11 cellular contexts compared by ENCODE assay signal in genomic region chr5:50415912-50416311, GRCh38. TPM values are rescaled to one million over a fixed set of nuclear protein-coding genes. Genes with fewer than 3 reads are reported as not detected.
A peak's percentile ranks its signal among the peaks of the same experiment; 100 is the strongest.
DNase-seq lines count a peak whose midpoint lies in the region; ATAC-seq and TF ChIP-seq lines count a peak whose summit lies in the region.
"Had no signal": no experiment of that assay in that cellular context is flagged by ENCODE, and none has a peak within 500 bp of the region (broad histone marks: within the 10 kb centered on the region; RNA-seq: fewer than 3 reads in every experiment).

No MANE protein-coding gene starts in this region.

- intact Hi-C loops in body of pancreas (cut with DNase I), result no loop called here

- no peak overlapping the region for H3K4me3 Mint-ChIP-seq in T-helper 17 cell

- TF ChIP-seq CTCF in right atrium auricular region (IDR thresholded peaks at IDR 0.05), result no peak
- no peak for TF ChIP-seq CTCF in body of pancreas (IDR thresholded peaks at IDR 0.05)

- H3K9me3 ChIP-seq in T-helper 17 cell (ENCODE audit: control insufficient read depth, low read length, poor library complexity, severe bottlenecking) (no peaks in the 10 kb centered on the region), right atrium auricular region (no peaks in the 10 kb centered on the region), body of pancreas (no peaks in the 10 kb centered on the region)

- H3K27me3 Mint-ChIP-seq in T-helper 17 cell, result no peaks in the 10 kb centered on the region

- H3K4me1 ChIP-seq in right atrium auricular region, result no peaks in the 10 kb centered on the region
- no peaks in the 10 kb centered on the region for H3K4me1 ChIP-seq in body of pancreas

- DNase-seq in T-helper 17 cell (no peak), SIG-M5 treated with dmso at 0.1 percent for 504 hours (lab: John Stamatoyannopoulos, UW; ENCODE audit: unreplicated experiment) (no peak), hepatic stellate cell (ENCODE audit: low spot score) (no peak), right atrium auricular region (ENCODE audit: low spot score) (no peak), body of pancreas (no peak)
- DNase-seq: activated effector memory CD4-positive, alpha-beta T cell treated with anti-CD3 and anti-CD28 coated beads, Interleukin-2, amount 50 U/mL, for 16 hours; erythroblast; mesenchymal stem cell had no signal

- ATAC-seq in GM18499 (IDR thresholded peaks at IDR 0.05; ENCODE audit: insufficient read depth, unreplicated experiment), result peak; percentile 84
- ATAC-seq in GM19397 (IDR thresholded peaks at IDR 0.05; ENCODE audit: unreplicated experiment), result peak; percentile 95
- peak; percentile 77 for ATAC-seq in HG03039 (IDR thresholded peaks at IDR 0.05; ENCODE audit: unreplicated experiment)
- peak; percentile 88 for ATAC-seq in T-helper 17 cell
- ATAC-seq in body of pancreas, result no peak

- H3K4me3 ChIP-seq in right atrium auricular region (no peak overlapping the region), body of pancreas (no peak overlapping the region)

- no peaks in the 10 kb centered on the region for H3K27me3 ChIP-seq in right atrium auricular region
- no peaks in the 10 kb centered on the region for H3K27me3 ChIP-seq in body of pancreas

- peaks cover 51% of the 10 kb centered on the region for H3K4me1 Mint-ChIP-seq in T-helper 17 cell

- H3K27ac ChIP-seq in right atrium auricular region, result no peak overlapping the region
- H3K27ac ChIP-seq in body of pancreas, result no peak overlapping the region

- H3K36me3 Mint-ChIP-seq in T-helper 17 cell (ENCODE audit: low read depth), result peaks cover 5% of the 10 kb centered on the region

- H3K36me3 ChIP-seq in right atrium auricular region, result no peaks in the 10 kb centered on the region
- H3K36me3 ChIP-seq in body of pancreas (replicated peaks in 1 of 2; ENCODE audit: insufficient read depth in 1 of 2, low read depth in 2 of 2), result no peaks in the 10 kb centered on the region

- peak overlapping the region; percentile 90 for H3K27ac Mint-ChIP-seq in T-helper 17 cell

- TF ChIP-seq POLR2A in body of pancreas (IDR thresholded peaks at IDR 0.05), result no peak

- 36 to 45% methylated on average over 4 of the region's 4 CpGs for WGBS in body of pancreas, 2 donors

RNA-seq across cellular contexts. Expression of gene EMB, which starts 25.2 kb away (rescaled TPM):
- 100 to 1,000 TPM; 184 to 186 TPM for total RNA-seq in T-helper 17 cell
- total RNA-seq in right atrium auricular region, result 1 to 10 TPM; 6.7 to 7.3 TPM
- 1 to 10 TPM; 2.6 to 3.6 TPM for total RNA-seq in body of pancreas

Comparison
In these comparisons a context has a peak if more than half of its experiments do, and no peak if none do; other contexts are left out.
1. RNA of gene EMB, which starts 25.2 kb away (total RNA-seq): 184 to 186 TPM in T-helper 17 cell; 6.7 to 7.3 TPM in right atrium auricular region and 2.6 to 3.6 TPM in body of pancreas; every median in the first group is over 10 times any median in the second.